23 cellular contexts compared by ENCODE assay signal in genomic region chr18:37946324-37946723, GRCh38.
"Had no signal": no experiment of that assay in that cellular context is flagged by ENCODE, and none has a peak within 500 bp of the region (broad histone marks: within the 10 kb centered on the region; RNA-seq: fewer than 3 reads in every experiment).

No MANE protein-coding gene starts in this region.

- DNase-seq: activated CD4-positive, alpha-beta memory T cell treated with anti-CD3 and anti-CD28 coated beads, Interleukin-2, amount 10 ng/mL, durations not matched to agents 7 days and 5 days; activated CD4-positive, alpha-beta T cell treated with anti-CD3 and anti-CD28 coated beads for 36 hours; activated CD4-positive, alpha-beta T cell treated with anti-CD3 and anti-CD28 coated beads, Interleukin-2, amount 50 U/mL, for 1 hour; activated gamma-delta T cell; activated naive CD4-positive, alpha-beta T cell treated with anti-CD3 and anti-CD28 coated beads for 36 hours; activated T-cell treated with anti-CD3 and anti-CD28 coated beads for 4 hours; activated T-cell treated with anti-CD3 and anti-CD28 coated beads, Interleukin-2, amount 50 U/mL, for 48 hours; amygdala; Karpas-422; NCI-H1105 treated with DMSO at 0.1 percent for 48 hours; NCI-H1694; NCI-H2029 treated with DMSO at 0.1 percent for 48 hours; NCI-H2171; NCI-H446; NCI-H748 treated with DMSO at 0.1 percent for 48 hours; T-helper 1 cell had no signal

- H3K4me3 Mint-ChIP-seq: activated CD4-positive, alpha-beta memory T cell treated with anti-CD3 and anti-CD28 coated beads, Interleukin-2, amount 10 ng/mL, durations not matched to agents 7 days and 5 days; activated CD4-positive, alpha-beta T cell treated with anti-CD3 and anti-CD28 coated beads for 36 hours; activated naive CD4-positive, alpha-beta T cell treated with anti-CD3 and anti-CD28 coated beads for 36 hours; activated naive CD8-positive, alpha-beta T cell; activated T-helper 17 cell treated with anti-CD3 and anti-CD28 coated beads, Interleukin-2, amount 50 U/mL, for 72 hours; brain; central memory CD8-positive, alpha-beta T cell had no signal

- H3K27ac ChIP-seq: SK-N-MC, VCaP had no signal

- H3K4me1 Mint-ChIP-seq: activated CD4-positive, alpha-beta memory T cell treated with anti-CD3 and anti-CD28 coated beads, Interleukin-2, amount 10 ng/mL, durations not matched to agents 7 days and 5 days; activated CD4-positive, alpha-beta T cell treated with anti-CD3 and anti-CD28 coated beads for 36 hours; activated T-helper 17 cell treated with anti-CD3 and anti-CD28 coated beads, Interleukin-2, amount 50 U/mL, for 72 hours; brain; central memory CD8-positive, alpha-beta T cell had no signal

- H3K27ac Mint-ChIP-seq: activated CD4-positive, alpha-beta memory T cell treated with anti-CD3 and anti-CD28 coated beads, Interleukin-2, amount 10 ng/mL, durations not matched to agents 7 days and 5 days; activated CD4-positive, alpha-beta T cell treated with anti-CD3 and anti-CD28 coated beads for 36 hours; activated naive CD4-positive, alpha-beta T cell treated with anti-CD3 and anti-CD28 coated beads for 36 hours; activated naive CD8-positive, alpha-beta T cell; activated T-helper 17 cell treated with anti-CD3 and anti-CD28 coated beads, Interleukin-2, amount 50 U/mL, for 72 hours; brain had no signal

- H3K27me3 Mint-ChIP-seq: activated CD4-positive, alpha-beta memory T cell treated with anti-CD3 and anti-CD28 coated beads, Interleukin-2, amount 10 ng/mL, durations not matched to agents 7 days and 5 days; activated CD4-positive, alpha-beta T cell treated with anti-CD3 and anti-CD28 coated beads for 36 hours; activated naive CD8-positive, alpha-beta T cell; activated T-helper 17 cell treated with anti-CD3 and anti-CD28 coated beads, Interleukin-2, amount 50 U/mL, for 72 hours; brain; central memory CD8-positive, alpha-beta T cell had no signal

- H3K4me3 ChIP-seq: K562, SK-N-MC had no signal

- H3K36me3 Mint-ChIP-seq: activated naive CD8-positive, alpha-beta T cell; brain had no signal
